1 cellular context compared by ENCODE assay signal in genomic region chr5:139275536-139276297, GRCh38.
TF ChIP-seq lines count a peak whose summit lies in the region.

No MANE protein-coding gene starts in this region.

TF ChIP-seq in GM23338, 12 proteins besides CTCF, POLR2A, EP300 and RAD21 (continued from another document):
- TF ChIP-seq ZNF462 (CRISPR knock-in tag; IDR thresholded peaks at IDR 0.05) (no peak), EZH2phosphoT487 (IDR thresholded peaks at IDR 0.05; ENCODE audit: unreplicated experiment) (no peak), NANOG (IDR thresholded peaks at IDR 0.05; ENCODE audit: borderline replicate concordance) (no peak), JUNB (IDR thresholded peaks at IDR 0.05; ENCODE audit: unreplicated experiment) (no peak), EZH2 (IDR thresholded peaks at IDR 0.05; ENCODE audit: low read depth, unreplicated experiment) (no peak), ETS1 (IDR thresholded peaks at IDR 0.05) (no peak), POLR2AphosphoS5 (IDR thresholded peaks at IDR 0.05; ENCODE audit: low read depth) (no peak; the same call in 1 of the 2 replicates), ZNF114 (CRISPR knock-in tag; IDR thresholded peaks at IDR 0.05) (no peak), REST (IDR thresholded peaks at IDR 0.05; ENCODE audit: unreplicated experiment) (no peak), STAT1 (IDR thresholded peaks at IDR 0.05; ENCODE audit: unreplicated experiment) (no peak), CREB1 (CRISPR knock-in tag; IDR thresholded peaks at IDR 0.05; ENCODE audit: low read depth) (no peak)
TF ChIP-seq in GM23338: peak in this region for 0.
